Comparison of ENCODE assay signal across 12 cellular contexts in genomic region chr7:128755816-128756476, GRCh38. TPM values are rescaled to one million over a fixed set of nuclear protein-coding genes. Genes with fewer than 3 reads are reported as not detected.
DNase-seq lines count a peak whose midpoint lies in the region; ATAC-seq and TF ChIP-seq lines count a peak whose summit lies in the region.
"Had no signal": no experiment of that assay in that cellular context is flagged by ENCODE, and none has a peak within 500 bp of the region (broad histone marks: within the 10 kb centered on the region; RNA-seq: fewer than 3 reads in every experiment).

No MANE protein-coding gene starts in this region.

- no peaks in the 10 kb centered on the region for H3K27me3 ChIP-seq in esophagus squamous epithelium

- intact Hi-C loops in esophagus squamous epithelium (cut with DNase I): no loop called here

- TF ChIP-seq POLR2A in esophagus squamous epithelium (IDR thresholded peaks at IDR 0.05): no peak

- WGBS in esophagus squamous epithelium, 2 donors: 54 to 89% methylated on average over 5 of the region's 5 CpGs

- ATAC-seq in HG03039 (IDR thresholded peaks at IDR 0.05; ENCODE audit: unreplicated experiment): no peak
- ATAC-seq: HCT116 had no signal

- TF ChIP-seq CTCF in esophagus squamous epithelium (IDR thresholded peaks at IDR 0.05): no peak
- TF ChIP-seq CTCF in nephron progenitor cell (IDR thresholded peaks at IDR 0.05): no peak

- peak overlapping the region in 3 of 4 donors; percentile 73 to 76 (median 75) for H3K27ac ChIP-seq in esophagus squamous epithelium
- H3K27ac ChIP-seq: parathyroid adenoma had no signal

- H3K4me1 Mint-ChIP-seq in nephron progenitor cell: no peaks in the 10 kb centered on the region

- peaks cover 0 to 21% (median 9%) of the 10 kb centered on the region in 3 donors for H3K4me1 ChIP-seq in esophagus squamous epithelium
- H3K4me1 ChIP-seq: parathyroid adenoma had no signal

- H3K36me3 Mint-ChIP-seq in nephron progenitor cell (ENCODE audit: low read depth): peaks cover 52% of the 10 kb centered on the region

- no peak overlapping the region for H3K4me3 Mint-ChIP-seq in nephron progenitor cell

- DNase-seq in AG20443 (ENCODE audit: low spot score): peak; percentile 82
- DNase-seq in NCI-H446 treated with DMSO at 0.1 percent for 48 hours (lab: John Stamatoyannopoulos, UW): peak; percentile 81
- no peak for DNase-seq in esophagus squamous epithelium (lab: John Stamatoyannopoulos, UW)
- peak; percentile 76 for DNase-seq in non-pigmented ciliary epithelial cell (ENCODE audit: low read depth)
- DNase-seq in SKM-1 (lab: John Stamatoyannopoulos, UW; ENCODE audit: unreplicated experiment): no peak
- no peak for DNase-seq in HPDE6-E6E7 (ENCODE audit: extremely low spot score)
- no peak for DNase-seq in nephron progenitor cell
- DNase-seq: activated CD4-positive, alpha-beta T cell treated with anti-CD3 and anti-CD28 coated beads, Interleukin-2, amount 50 U/mL, for 1 hour had no signal

- no peaks in the 10 kb centered on the region for H3K27me3 Mint-ChIP-seq in nephron progenitor cell (ENCODE audit: low read depth, poor library complexity)

- H3K36me3 ChIP-seq in esophagus squamous epithelium: peaks cover 0 to 94% (median 19%) of the 10 kb centered on the region in 3 donors

- H3K4me3 ChIP-seq in esophagus squamous epithelium: no peak overlapping the region

- H3K27ac Mint-ChIP-seq in nephron progenitor cell: no peak overlapping the region

- H3K9me3 ChIP-seq in esophagus squamous epithelium: no peaks in the 10 kb centered on the region

- H3K9me3 Mint-ChIP-seq in nephron progenitor cell: no peaks in the 10 kb centered on the region

RNA-seq across cellular contexts. Expression of gene CALU, which starts 16.8 kb away (rescaled TPM):
- total RNA-seq in esophagus squamous epithelium: 10 to 100 TPM; 23.5 to 66.6 (median 50.8) TPM

RNA-seq across cellular contexts. Expression of gene OPN1SW, which starts 19.6 kb away (rescaled TPM):
- total RNA-seq in esophagus squamous epithelium: not detected
- total RNA-seq: HT1080 had no signal

RNA-seq across cellular contexts. Expression of gene CCDC136, which starts 35.8 kb away (rescaled TPM):
- 1 to 10 TPM in 2 of 4 donors, under 1 TPM in 2; 0.09 to 5.1 (median 2.2) TPM for total RNA-seq in esophagus squamous epithelium

Comparison
In these comparisons a context has a peak if more than half of its experiments do, and no peak if none do; other contexts are left out.
1. DNase-seq: peak in AG20443 (single experiment), NCI-H446 treated with DMSO at 0.1 percent for 48 hours (single experiment) and non-pigmented ciliary epithelial cell (single experiment); none in esophagus squamous epithelium (single experiment), SKM-1 (single experiment), HPDE6-E6E7 (single experiment) and nephron progenitor cell (single experiment).